19 cellular contexts compared by ENCODE assay signal in genomic region chr13:108034909-108035308, GRCh38.
"Had no signal": no experiment of that assay in that cellular context is flagged by ENCODE, and none has a peak within 500 bp of the region (broad histone marks: within the 10 kb centered on the region; RNA-seq: fewer than 3 reads in every experiment).

No MANE protein-coding gene starts in this region.

- H3K4me3 ChIP-seq: hepatocyte, mucosa of descending colon, psoas muscle, spleen, tibial artery, upper lobe of right lung, vagina had no signal

- DNase-seq: effector CD4-positive, alpha-beta T cell; foreskin melanocyte; head of caudate nucleus; left colon; mucosa of descending colon; naive thymus-derived CD8-positive, alpha-beta T cell; psoas muscle; retina; spleen; stimulated activated CD4-positive, alpha-beta T cell treated with anti-CD3 and anti-CD28 coated beads, Interleukin-15, amount 100 ng/mL, for 24 hours; stimulated activated CD4-positive, alpha-beta T cell treated with anti-CD3 and anti-CD28 coated beads, Interleukin-1b, Interleukin-23, amount 100 ng/mL, for 48 hours; stimulated activated CD4-positive, alpha-beta T cell treated with anti-CD3 and anti-CD28 coated beads, Interleukin-4, amount 100 ng/mL, for 24 hours; tibial artery; upper lobe of right lung had no signal

- H3K4me1 ChIP-seq: psoas muscle, spleen, tibial artery, upper lobe of right lung, vagina had no signal

- ATAC-seq: left colon; mucosa of descending colon; naive thymus-derived CD8-positive, alpha-beta T cell; psoas muscle; sciatic nerve; stimulated activated memory B cell treated with anti-CD40 and anti-IgM and Interleukin-4, amounts not matched to agents 10 μg/mL and 1 μg/mL and 100 μg/mL, for 72 hours; upper lobe of right lung had no signal

- H3K4me2 ChIP-seq: hepatocyte had no signal

- H3K79me2 ChIP-seq: hepatocyte had no signal

- H3K36me3 ChIP-seq: neutrophil, spleen, tibial artery, upper lobe of right lung, vagina had no signal

- H3K27me3 ChIP-seq: hepatocyte, neutrophil, spleen, tibial artery, upper lobe of right lung, vagina had no signal

- H3K27ac ChIP-seq: hepatocyte, neutrophil, psoas muscle, spleen, tibial artery, upper lobe of right lung, vagina had no signal

- H3K9me3 ChIP-seq: mucosa of descending colon, neutrophil, psoas muscle, tibial artery, upper lobe of right lung, vagina had no signal
